2 cellular contexts compared by ENCODE assay signal in the genomic region with DNA sequence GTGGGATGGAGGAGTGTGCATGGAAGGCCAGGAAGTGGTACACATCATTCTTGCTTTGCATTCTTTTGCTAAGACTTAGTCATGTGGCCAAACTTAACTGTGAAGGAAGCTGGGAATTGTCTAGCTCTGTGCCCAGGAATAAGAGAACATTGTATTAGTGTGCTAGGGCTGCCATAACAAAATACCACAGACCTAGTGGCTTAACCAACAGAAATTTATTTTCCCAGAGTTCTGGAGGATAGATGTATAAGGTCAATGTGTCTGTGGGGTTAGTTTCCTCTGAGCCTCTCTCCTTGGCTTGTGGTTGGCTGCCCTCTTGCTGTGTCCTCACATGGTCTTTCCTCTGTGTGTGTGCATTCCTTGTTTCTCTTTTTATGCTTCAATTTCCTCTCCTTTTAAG.
TF ChIP-seq lines count a peak whose summit lies in the region.

No MANE protein-coding gene starts in this region.

TF ChIP-seq in liver, 16 proteins besides CTCF, POLR2A, EP300 and RAD21:
- TF ChIP-seq JUND (IDR thresholded peaks at IDR 0.05), result no peak
- peak; percentile 46 for TF ChIP-seq SP1 (IDR thresholded peaks at IDR 0.05)
- TF ChIP-seq ZBTB33 (IDR thresholded peaks at IDR 0.05), result no peak
- no peak for TF ChIP-seq FOXA1 (IDR thresholded peaks at IDR 0.05)
- TF ChIP-seq RXRA (IDR thresholded peaks at IDR 0.05), result peak; percentile 17 to 73
- TF ChIP-seq EGR1 (IDR thresholded peaks at IDR 0.05; ENCODE audit: low read depth in 2 of 2), result no peak
TF ChIP-seq in liver: peak in this region for 2.

TF ChIP-seq in HepG2, 621 proteins besides CTCF, POLR2A, EP300 and RAD21:
- TF ChIP-seq ARNTL (CRISPR knock-in tag; IDR thresholded peaks at IDR 0.05) (no peak), NR2F1 (CRISPR knock-in tag; IDR thresholded peaks at IDR 0.05) (no peak), DPF2 (CRISPR knock-in tag; IDR thresholded peaks at IDR 0.05; ENCODE audit: borderline replicate concordance, low read depth) (no peak), TAF1 (CRISPR knock-in tag; IDR thresholded peaks at IDR 0.05) (no peak), ZMYM2 (CRISPR knock-in tag; IDR thresholded peaks at IDR 0.05) (no peak), ZNF749 (CRISPR knock-in tag; IDR thresholded peaks at IDR 0.05; ENCODE audit: borderline replicate concordance) (no peak), ZNF83 (CRISPR knock-in tag; IDR thresholded peaks at IDR 0.05; ENCODE audit: borderline replicate concordance) (no peak), ARNT2 (CRISPR knock-in tag; IDR thresholded peaks at IDR 0.05; ENCODE audit: low read depth) (no peak)
